ENCODE assay signal across 21 cellular contexts in genomic region chr4:28621541-28621940, GRCh38.
"Had no signal": no experiment of that assay in that cellular context is flagged by ENCODE, and none has a peak within 500 bp of the region (broad histone marks: within the 10 kb centered on the region; RNA-seq: fewer than 3 reads in every experiment).

No MANE protein-coding gene starts in this region.

- H3K27ac Mint-ChIP-seq: activated CD4-positive, alpha-beta memory T cell treated with anti-CD3 and anti-CD28 coated beads for 36 hours; activated naive CD8-positive, alpha-beta T cell treated with anti-CD3 and anti-CD28 coated beads for 36 hours; mesothelial cell of epicardium; naive thymus-derived CD8-positive, alpha-beta T cell; neural progenitor cell; type B pancreatic cell had no signal

- H3K27ac ChIP-seq: cardiac muscle cell, gastrocnemius medialis, left ventricle myocardium inferior, neural progenitor cell, sigmoid colon, thoracic aorta, vagina had no signal

- H3K4me1 ChIP-seq: gastrocnemius medialis, left ventricle myocardium inferior, neural progenitor cell, sigmoid colon, vagina had no signal

- DNase-seq: activated CD4-positive, alpha-beta memory T cell treated with anti-CD3 and anti-CD28 coated beads for 36 hours; activated CD4-positive, alpha-beta T cell treated with anti-CD3 and anti-CD28 coated beads for 48 hours; activated naive CD4-positive, alpha-beta T cell treated with Interleukin-2 at 50 U/mL for 16 hours; activated naive CD8-positive, alpha-beta T cell treated with anti-CD3 and anti-CD28 coated beads for 36 hours; activated T-cell treated with anti-CD3 and anti-CD28 coated beads, Interleukin-2, amount 50 U/mL, for 48 hours; amniotic stem cell; cortex of kidney; gastrocnemius medialis; hippocampal formation; left ventricle myocardium inferior; naive thymus-derived CD8-positive, alpha-beta T cell; retina; sigmoid colon; stimulated activated CD4-positive, alpha-beta T cell treated with anti-CD3 and anti-CD28 coated beads, Interleukin-4, amount 100 ng/mL, for 1 hour; stimulated activated naive CD4-positive, alpha-beta T cell had no signal

- H3K9ac ChIP-seq: neural progenitor cell had no signal

- H2AFZ ChIP-seq: neural progenitor cell had no signal

- H3K36me3 ChIP-seq: cardiac muscle cell, gastrocnemius medialis, left ventricle myocardium inferior, neural progenitor cell, sigmoid colon, thoracic aorta, vagina had no signal

- H3K9me3 ChIP-seq: gastrocnemius medialis, sigmoid colon, thoracic aorta, vagina had no signal

- H3K36me3 Mint-ChIP-seq: activated CD4-positive, alpha-beta memory T cell treated with anti-CD3 and anti-CD28 coated beads for 36 hours; activated naive CD8-positive, alpha-beta T cell treated with anti-CD3 and anti-CD28 coated beads for 36 hours; mesothelial cell of epicardium; naive thymus-derived CD8-positive, alpha-beta T cell; neural progenitor cell; type B pancreatic cell had no signal

- H3K9me3 Mint-ChIP-seq: type B pancreatic cell had no signal

- H3K27me3 ChIP-seq: cardiac muscle cell, gastrocnemius medialis, neural progenitor cell, sigmoid colon, vagina had no signal

- H3K4me3 Mint-ChIP-seq: activated CD4-positive, alpha-beta memory T cell treated with anti-CD3 and anti-CD28 coated beads for 36 hours; activated naive CD8-positive, alpha-beta T cell treated with anti-CD3 and anti-CD28 coated beads for 36 hours; mesothelial cell of epicardium; naive thymus-derived CD8-positive, alpha-beta T cell; neural progenitor cell; type B pancreatic cell had no signal

- H3K4me1 Mint-ChIP-seq: activated naive CD8-positive, alpha-beta T cell treated with anti-CD3 and anti-CD28 coated beads for 36 hours; mesothelial cell of epicardium; naive thymus-derived CD8-positive, alpha-beta T cell; neural progenitor cell had no signal

- H3K27me3 Mint-ChIP-seq: activated CD4-positive, alpha-beta memory T cell treated with anti-CD3 and anti-CD28 coated beads for 36 hours; activated naive CD8-positive, alpha-beta T cell treated with anti-CD3 and anti-CD28 coated beads for 36 hours; naive thymus-derived CD8-positive, alpha-beta T cell; type B pancreatic cell had no signal

- H3K4me2 ChIP-seq: neural progenitor cell had no signal

- H3K4me3 ChIP-seq: cardiac muscle cell, gastrocnemius medialis, left ventricle myocardium inferior, neural progenitor cell, sigmoid colon, thoracic aorta, vagina had no signal
